8 cellular contexts compared by ENCODE assay signal in genomic region chr1:245153645-245154428, GRCh38. TPM values are rescaled to one million over a fixed set of nuclear protein-coding genes. Genes with fewer than 3 reads are reported as not detected.
A peak's percentile ranks its signal among the peaks of the same experiment; 100 is the strongest.
DNase-seq lines count a peak whose midpoint lies in the region; ATAC-seq and TF ChIP-seq lines count a peak whose summit lies in the region.

No MANE protein-coding gene starts in this region.

- POLR2A ChIA-PET in AG04450 (lab: Yijun Ruan, JAX): interaction anchor here (0.7 to 1.2 kb wide), 3 partner anchors 205 to 851 kb away, joined by 3 read pairs; no protein-coding TSS in a partner anchor

- peak overlapping the region; percentile 87 for H2BK120ac ChIP-seq in mesenchymal stem cell (ENCODE audit: low read depth, low read length)

- peak overlapping the region; percentile 80 for H3K4me3 Mint-ChIP-seq in dendritic cell treated with granulocyte-macrophage colony-stimulating factor and Interleukin-4, amounts not matched to agents 40 ng/mL and 50 ng/mL, for 4 days

- no peak overlapping the region for H2AK5ac ChIP-seq in mesenchymal stem cell (ENCODE audit: low read length, severe bottlenecking)

- H3K18ac ChIP-seq in mesenchymal stem cell (ENCODE audit: low read depth in 1 of 2, low read length in 2 of 2): peak overlapping the region; percentile 70 to 77

- under 1% methylated on average over 70 of the region's 70 CpGs for WGBS in mesenchymal stem cell
- WGBS in urinary bladder: under 1% methylated on average over 70 of the region's 70 CpGs

- no peak overlapping the region for H3K27ac Mint-ChIP-seq in dendritic cell treated with granulocyte-macrophage colony-stimulating factor and Interleukin-4, amounts not matched to agents 40 ng/mL and 50 ng/mL, for 4 days

- peak overlapping the region; percentile 7 for H4K91ac ChIP-seq in mesenchymal stem cell (ENCODE audit: low read length)

- peak overlapping the region; percentile 61 for H2BK15ac ChIP-seq in mesenchymal stem cell (ENCODE audit: low read depth, poor library complexity, severe bottlenecking)

- H4K8ac ChIP-seq in mesenchymal stem cell (ENCODE audit: low read length): peak overlapping the region; percentile 75

- peaks cover 84% of the 10 kb centered on the region for H3K27me3 Mint-ChIP-seq in dendritic cell treated with granulocyte-macrophage colony-stimulating factor and Interleukin-4, amounts not matched to agents 40 ng/mL and 50 ng/mL, for 4 days

- peaks cover 1% of the 10 kb centered on the region for H3K79me1 ChIP-seq in mesenchymal stem cell (replicated peaks; ENCODE audit: low read length, poor library complexity, severe bottlenecking)

- no peak overlapping the region for H3K23ac ChIP-seq in mesenchymal stem cell (ENCODE audit: low read length in 2 of 2)

- intact Hi-C loops in dendritic cell treated with granulocyte-macrophage colony-stimulating factor and Interleukin-4, amounts not matched to agents 40 ng/mL and 50 ng/mL, for 4 days (cut with micrococcal nuclease): loop anchor here (1.0 to 10.0 kb wide), 6 partner anchors 161 to 1298 kb away; no protein-coding TSS in a partner anchor

- H3K36me3 Mint-ChIP-seq in dendritic cell treated with granulocyte-macrophage colony-stimulating factor and Interleukin-4, amounts not matched to agents 40 ng/mL and 50 ng/mL, for 4 days (ENCODE audit: low read depth): no peaks in the 10 kb centered on the region

- no peak for ATAC-seq in GM19328 (IDR thresholded peaks at IDR 0.05; ENCODE audit: unreplicated experiment)

- TF ChIP-seq CTCF in AG04450 (IDR thresholded peaks at IDR 0.05; ENCODE audit: low read depth, low read length) (no peak), GM12864 (IDR thresholded peaks at IDR 0.05; ENCODE audit: low read depth, low read length, missing control alignments) (no peak)

- H3K9me3 Mint-ChIP-seq in dendritic cell treated with granulocyte-macrophage colony-stimulating factor and Interleukin-4, amounts not matched to agents 40 ng/mL and 50 ng/mL, for 4 days: no peaks in the 10 kb centered on the region

- H2AFZ ChIP-seq in mesenchymal stem cell (ENCODE audit: low read depth, low read length): no peak overlapping the region

- peaks cover 15% of the 10 kb centered on the region for H3K36me3 ChIP-seq in SJCRH30
- no peaks in the 10 kb centered on the region for H3K36me3 ChIP-seq in mesenchymal stem cell (ENCODE audit: control insufficient read depth in 1 of 2, insufficient read depth in 2 of 2, low read depth in 1 of 2, low read length in 2 of 2)
- no peaks in the 10 kb centered on the region for H3K36me3 ChIP-seq in urinary bladder (ENCODE audit: insufficient read depth)

- H3K4me2 ChIP-seq in mesenchymal stem cell (ENCODE audit: low read length, poor library complexity, severe bottlenecking): peak overlapping the region; percentile 100

- CTCF ChIA-PET in AG04450 (lab: Charles Lee): interaction anchor here (0.6 to 2.5 kb wide), 34 partner anchors 11 to 1344 kb away, joined by 3 to 29 read pairs (median 4); no protein-coding TSS in a partner anchor

- no peak overlapping the region for H2BK5ac ChIP-seq in mesenchymal stem cell (ENCODE audit: low read depth, low read length, poor library complexity, severe bottlenecking)

- no peak overlapping the region for H3K27ac ChIP-seq in AG04450 (ENCODE audit: low read depth, low read length)
- H3K27ac ChIP-seq in SJCRH30: peak overlapping the region; percentile 81
- no peak overlapping the region for H3K27ac ChIP-seq in mesenchymal stem cell (ENCODE audit: low read length, poor library complexity, severe bottlenecking)
- H3K27ac ChIP-seq in urinary bladder (ENCODE audit: low read depth): no peak overlapping the region

- H3K4me1 ChIP-seq in SJCRH30: no peaks in the 10 kb centered on the region
- H3K4me1 ChIP-seq in mesenchymal stem cell (ENCODE audit: control insufficient read depth, insufficient read depth, low read depth, low read length): peaks cover 27% of the 10 kb centered on the region
- no peaks in the 10 kb centered on the region for H3K4me1 ChIP-seq in urinary bladder (ENCODE audit: insufficient read depth)

- H3K9me3 ChIP-seq in AG04450 (ENCODE audit: control insufficient read depth, insufficient read depth, low read length) (peaks cover 6% of the 10 kb centered on the region), SJCRH30 (replicated peaks) (peaks cover 5% of the 10 kb centered on the region; the same call in 1 of the 2 replicates), mesenchymal stem cell (ENCODE audit: control insufficient read depth, low read length) (no peaks in the 10 kb centered on the region)

- H3K27me3 ChIP-seq in AG04450 (ENCODE audit: control insufficient read depth, insufficient read depth, low read length) (peaks cover 3% of the 10 kb centered on the region), SJCRH30 (no peaks in the 10 kb centered on the region), mesenchymal stem cell (ENCODE audit: control insufficient read depth in 1 of 2, insufficient read depth in 1 of 2, low read length in 2 of 2) (peaks cover 19 to 50% of the 10 kb centered on the region in 2 experiments)

- H3K4ac ChIP-seq in mesenchymal stem cell (ENCODE audit: low read depth in 1 of 2, low read length in 2 of 2): peak overlapping the region; percentile 37 to 53

- H3K14ac ChIP-seq in mesenchymal stem cell (ENCODE audit: low read length in 2 of 2): peak overlapping the region in 1 of 2 experiments; percentile 79

- H3K9ac ChIP-seq in mesenchymal stem cell (ENCODE audit: low read length): peak overlapping the region; percentile 59

- peak overlapping the region; percentile 80 for H3K4me3 ChIP-seq in AG04450 (ENCODE audit: low read depth, low read length)
- H3K4me3 ChIP-seq in GM12864 (ENCODE audit: low read depth, low read length): peak overlapping the region; percentile 36
- H3K4me3 ChIP-seq in SJCRH30: peak overlapping the region; percentile 71
- H3K4me3 ChIP-seq in mesenchymal stem cell (ENCODE audit: insufficient read depth in 1 of 2, low read depth in 1 of 2, low read length in 2 of 2): peak overlapping the region; percentile 68 to 81
- H3K4me3 ChIP-seq in urinary bladder (ENCODE audit: low read depth, low read length): peak overlapping the region; percentile 67

- peak overlapping the region; percentile 64 to 88 for H2BK12ac ChIP-seq in mesenchymal stem cell (ENCODE audit: low read length in 2 of 2)

- H3K4me1 Mint-ChIP-seq in dendritic cell treated with granulocyte-macrophage colony-stimulating factor and Interleukin-4, amounts not matched to agents 40 ng/mL and 50 ng/mL, for 4 days (ENCODE audit: low read depth): peaks cover 34% of the 10 kb centered on the region

- no peak for DNase-seq in AG04450 (ENCODE audit: low read depth, low spot score)
- no peak for DNase-seq in GM12864 (ENCODE audit: low read depth)
- peak; percentile 55 to 70 for DNase-seq in SJCRH30
- peak; percentile 44 for DNase-seq in mesenchymal stem cell
- no peak for DNase-seq in KG1 (lab: John Stamatoyannopoulos, UW)

RNA-seq across cellular contexts. Expression of gene KIF26B, which starts 0.9 kb away (rescaled TPM):
- polyA plus RNA-seq in AG04450 (2011; rRNA removed): 2.4 and 3.4 TPM in 2 replicates
- polyA minus RNA-seq in AG04450 (2011; rRNA and poly(A)+ RNA removed): 12.4 and 13.2 TPM in 2 replicates
- total RNA-seq in SJCRH30 (2014; rRNA removed; shearing (Covaris generic)): 14.4 and 14.9 TPM in 2 replicates
- polyA plus RNA-seq in mesenchymal stem cell (2013, experiment 1 of 2): 10.1 TPM
- 9.3 TPM for polyA plus RNA-seq in mesenchymal stem cell (2013, experiment 2 of 2)
- 12.2 TPM for total RNA-seq in urinary bladder
- polyA plus RNA-seq in urinary bladder: 0.62 TPM

Comparison
In these comparisons a context has a peak if more than half of its experiments do, and no peak if none do; other contexts are left out.
1. DNase-seq: peak in SJCRH30 (2 of 2) and mesenchymal stem cell (single experiment); none in AG04450 (single experiment), GM12864 (single experiment) and KG1 (single experiment).
2. Peak in every context shown above with its lines, with median percentiles within 50 percentile points of each other: H3K4me3 ChIP-seq.